In the genomic region with DNA sequence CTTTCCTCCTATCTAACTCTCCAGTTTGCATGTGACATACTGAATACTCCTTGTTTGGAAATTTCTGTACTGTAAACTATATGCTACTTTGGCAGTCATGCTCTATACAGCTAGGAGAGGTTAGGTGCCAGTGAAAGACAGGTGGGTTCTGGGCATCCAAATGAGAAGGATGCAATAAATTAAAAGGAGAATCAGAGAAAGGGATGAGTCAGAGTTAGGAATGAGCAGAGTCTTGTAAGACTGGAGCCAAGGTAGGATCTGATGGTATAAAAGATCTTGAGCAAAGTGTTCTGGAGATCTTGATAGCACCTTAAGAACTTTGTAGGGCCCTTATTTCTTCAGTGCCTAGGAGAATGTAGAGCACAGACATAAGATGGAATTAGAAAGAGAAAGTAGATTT, we compare ENCODE assay signal across 26 cellular contexts.
"Had no signal": no experiment of that assay in that cellular context is flagged by ENCODE, and none has a peak within 500 bp of the region (broad histone marks: within the 10 kb centered on the region; RNA-seq: fewer than 3 reads in every experiment).

No MANE protein-coding gene starts in this region.

- DNase-seq: colonic mucosa; effector CD8-positive, alpha-beta T cell; endodermal cell; erythroblast; esophagus squamous epithelium; hypothalamus; immature natural killer cell; kidney; left cardiac atrium; left lung; mesendoderm; midbrain; naive thymus-derived CD8-positive, alpha-beta T cell; nephron progenitor cell; nucleus accumbens; right cardiac atrium; sigmoid colon; stimulated activated CD4-positive, alpha-beta T cell treated with anti-CD3 and anti-CD28 coated beads, Interleukin-2, amount 100 ng/mL, for 24 hours; stimulated activated CD4-positive, alpha-beta T cell treated with anti-CD3 and anti-CD28 coated beads, Interleukin-4, amount 100 ng/mL, for 24 hours; stimulated activated naive CD4-positive, alpha-beta T cell treated with Interleukin-2 at 50 U/mL for 16 hours; stomach; thyroid gland had no signal

- H3K4me1 Mint-ChIP-seq: endodermal cell; immature natural killer cell; naive thymus-derived CD8-positive, alpha-beta T cell; nephron progenitor cell; stimulated activated effector memory CD8-positive, alpha-beta T cell treated with anti-CD3 and anti-CD28 coated beads, Interleukin-12 subunit alpha, Interleukin-12 subunit beta, amount 100 ng/mL, for 72 hours had no signal

- H3K27me3 Mint-ChIP-seq: dendritic cell treated with granulocyte-macrophage colony-stimulating factor and Interleukin-4, amounts not matched to agents 40 ng/mL and 50 ng/mL, for 4 days had no signal

- H3K4me1 ChIP-seq: colonic mucosa, esophagus squamous epithelium, left lung, prostate gland, sigmoid colon, stomach, thyroid gland, vagina had no signal

- H3K27ac ChIP-seq: colonic mucosa, esophagus squamous epithelium, left lung, prostate gland, sigmoid colon, stomach, thyroid gland, vagina had no signal

- H3K4me3 Mint-ChIP-seq: dendritic cell treated with granulocyte-macrophage colony-stimulating factor and Interleukin-4, amounts not matched to agents 40 ng/mL and 50 ng/mL, for 4 days; endodermal cell; immature natural killer cell; naive thymus-derived CD8-positive, alpha-beta T cell; nephron progenitor cell; stimulated activated effector memory CD8-positive, alpha-beta T cell treated with anti-CD3 and anti-CD28 coated beads, Interleukin-12 subunit alpha, Interleukin-12 subunit beta, amount 100 ng/mL, for 72 hours had no signal

- H3K27me3 ChIP-seq: colonic mucosa, esophagus squamous epithelium, left lung, sigmoid colon, stomach, thyroid gland, vagina had no signal

- H3K9me3 ChIP-seq: colonic mucosa, esophagus squamous epithelium, left lung, prostate gland, sigmoid colon, stomach, thyroid gland, vagina had no signal

- H3K27ac Mint-ChIP-seq: dendritic cell treated with granulocyte-macrophage colony-stimulating factor and Interleukin-4, amounts not matched to agents 40 ng/mL and 50 ng/mL, for 4 days; endodermal cell; immature natural killer cell; naive thymus-derived CD8-positive, alpha-beta T cell; nephron progenitor cell; stimulated activated effector memory CD8-positive, alpha-beta T cell treated with anti-CD3 and anti-CD28 coated beads, Interleukin-12 subunit alpha, Interleukin-12 subunit beta, amount 100 ng/mL, for 72 hours had no signal

- H3K4me3 ChIP-seq: colonic mucosa, esophagus squamous epithelium, left lung, prostate gland, sigmoid colon, stomach, thyroid gland, vagina had no signal

- H3K9me3 Mint-ChIP-seq: dendritic cell treated with granulocyte-macrophage colony-stimulating factor and Interleukin-4, amounts not matched to agents 40 ng/mL and 50 ng/mL, for 4 days; endodermal cell; nephron progenitor cell; stimulated activated effector memory CD8-positive, alpha-beta T cell treated with anti-CD3 and anti-CD28 coated beads, Interleukin-12 subunit alpha, Interleukin-12 subunit beta, amount 100 ng/mL, for 72 hours had no signal

- H3K36me3 ChIP-seq: colonic mucosa, esophagus squamous epithelium, left lung, prostate gland, sigmoid colon, stomach, thyroid gland, vagina had no signal

- H3K36me3 Mint-ChIP-seq: immature natural killer cell; naive thymus-derived CD8-positive, alpha-beta T cell; stimulated activated effector memory CD8-positive, alpha-beta T cell treated with anti-CD3 and anti-CD28 coated beads, Interleukin-12 subunit alpha, Interleukin-12 subunit beta, amount 100 ng/mL, for 72 hours had no signal

- ATAC-seq: left cardiac atrium; left lung; naive thymus-derived CD8-positive, alpha-beta T cell; right cardiac atrium; stimulated activated effector memory CD8-positive, alpha-beta T cell treated with anti-CD3 and anti-CD28 coated beads, Interleukin-12 subunit alpha, Interleukin-12 subunit beta, amount 100 ng/mL, for 72 hours had no signal
